Comparison of ENCODE assay signal across 8 cellular contexts in genomic region chr5:141567513-141568117, GRCh38. TPM values are rescaled to one million over a fixed set of nuclear protein-coding genes. Genes with fewer than 3 reads are reported as not detected.
DNase-seq lines count a peak whose midpoint lies in the region; ATAC-seq, FAIRE-seq and TF ChIP-seq lines count a peak whose summit lies in the region.

No MANE protein-coding gene starts in this region.

- no peak overlapping the region for H3K27ac ChIP-seq in GM12878 (ENCODE audit: control insufficient read depth, insufficient read depth)

- in situ Hi-C loops in GM12878 (cut with MboI) = loop anchor here (10.0 to 25.0 kb wide), 3 partner anchors 243 to 755 kb away; partner anchors contain the start of genes PCDHA3, PCDHA4, PCDHA5 and PCDHB12

- DNase-seq in COLO829 (ENCODE audit: low spot score) (peak; percentile 7), HFF-Myc (ENCODE audit: extremely low read depth, low read depth) (no peak), GM12878 (ENCODE audit: low read depth, low spot score) (no peak), medulla oblongata (ENCODE audit: extremely low spot score) (peak; percentile 11), NCI-H774 (lab: John Stamatoyannopoulos, UW) (no peak)

- SMC1A ChIA-PET in GM12878 (lab: Charles Lee; ENCODE audit: uncharacterized antibody, unreplicated experiment) = interaction anchor here (0.6 to 2.1 kb wide), 10 partner anchors 10 to 198 kb away, joined by 3 to 13 read pairs (median 3); partner anchors contain the start of genes PCDHGA10, PCDHGA11, PCDHGB3 and PCDHGB7

- POLR2A ChIA-PET in GM12878 (lab: Charles Lee) = interaction anchor here (0.6 kb wide), 1 partner anchor 65 kb away, joined by 3 read pairs; no protein-coding TSS in a partner anchor

- peaks cover 4 to 20% of the 10 kb centered on the region in 2 experiments for H3K36me3 ChIP-seq in GM12878 (ENCODE audit: control insufficient read depth in 2 of 2, insufficient read depth in 2 of 2, low read length in 1 of 2)

- no TSS peak for BruUV-seq in GM12878 (replicated peaks; lab: Mats Ljungman, UMichigan)

- CTCF ChIA-PET in GM12878 (lab: Yijun Ruan, JAX) = interaction anchor here (0.6 to 4.3 kb wide), 52 partner anchors 9 to 878 kb away, joined by 3 to 33 read pairs (median 5); partner anchors contain the start of genes DIAPH1, HDAC3, PCDHB14 and PCDHB15

- no peaks in the 10 kb centered on the region for H3K9me3 ChIP-seq in GM12878 (replicated peaks; ENCODE audit: control insufficient read depth, insufficient read depth, low read length)

- WGBS in GM12878 (ENCODE audit: insufficient coverage, insufficient replicate concordance, low lambda C conversion rate, missing lambda C conversion rate) = 44% methylated on average over 2 of the region's 2 CpGs

- intact Hi-C loops in GM12878 (cut with micrococcal nuclease; ENCODE audit: unreplicated experiment) = loop anchor here (10.0 kb wide), 1 partner anchor 383 kb away; the partner anchor contains the start of genes PCDHB16 and PCDHB9

- H3K9ac ChIP-seq in GM12878 (ENCODE audit: control insufficient read depth, insufficient read depth, low read length) = no peak overlapping the region

- no peak for TF ChIP-seq EP300 in GM12878 (IDR thresholded peaks at IDR 0.05; ENCODE audit: borderline replicate concordance in 1 of 2, control insufficient read depth in 1 of 2, low read depth in 2 of 2, low read length in 2 of 2)

- TF ChIP-seq RAD21 in GM12878 (IDR thresholded peaks at IDR 0.05; ENCODE audit: insufficient read depth, low read depth, low read length) = peak; percentile 36; the same call in 1 of the 2 replicates

- H3K4me3 ChIP-seq in HFF-Myc (replicated peaks; ENCODE audit: low read depth, low read length) = no peak overlapping the region
- H3K4me3 ChIP-seq in GM12878 = no peak overlapping the region

- no peaks in the 10 kb centered on the region for H3K4me1 ChIP-seq in GM12878 (ENCODE audit: control insufficient read depth, insufficient read depth, low read length)

- no peak for TF ChIP-seq POLR2A in GM12878 (IDR thresholded peaks at IDR 0.05; ENCODE audit: low read depth, low read length)

- ATAC-seq in GM12878 = no peak
- ATAC-seq in HG03139 (IDR thresholded peaks at IDR 0.05; ENCODE audit: unreplicated experiment) = no peak
- no peak for ATAC-seq in HG02852 (IDR thresholded peaks at IDR 0.05; ENCODE audit: unreplicated experiment)
- ATAC-seq in HG02678 (IDR thresholded peaks at IDR 0.05; ENCODE audit: unreplicated experiment) = no peak

- H4K20me1 ChIP-seq in GM12878 (ENCODE audit: control insufficient read depth, insufficient read depth) = no peaks in the 10 kb centered on the region

- no peak overlapping the region for H3K4me2 ChIP-seq in GM12878 (ENCODE audit: control insufficient read depth, insufficient read depth)

- RAD21 ChIA-PET in GM12878 (lab: Charles Lee; ENCODE audit: unreplicated experiment) = interaction anchor here (0.7 to 1.8 kb wide), 11 partner anchors 10 to 198 kb away, joined by 3 to 12 read pairs (median 4); partner anchors contain the start of genes DIAPH1, PCDHGA10, PCDHGA11 and PCDHGB3

- no peak overlapping the region for H2AFZ ChIP-seq in GM12878 (ENCODE audit: control insufficient read depth, low read depth, low read length)

- H3K79me2 ChIP-seq in GM12878 (ENCODE audit: control insufficient read depth, insufficient read depth, low read length) = no peaks in the 10 kb centered on the region

- no peaks in the 10 kb centered on the region for H3K27me3 ChIP-seq in GM12878 (replicated peaks in 1 of 2; ENCODE audit: control insufficient read depth in 2 of 2, insufficient read depth in 2 of 2, low read length in 1 of 2)

- no peak for FAIRE-seq in GM12878 (lab: Jason Lieb, UNC)

- peak; percentile 81 for TF ChIP-seq CTCF in HFF-Myc (IDR thresholded peaks at IDR 0.05; ENCODE audit: low read depth, low read length, missing control alignments)
- TF ChIP-seq CTCF in GM12878 (IDR thresholded peaks at IDR 0.05 in 2 of 3, conservative IDR thresholded peaks at IDR 0.05 in 1 of 3; ENCODE audit: control insufficient read depth in 2 of 3, extremely low read depth in 1 of 3, insufficient read depth in 1 of 3, low read depth in 3 of 3, low read length in 3 of 3) = peak; percentile 56 to 78 (median 73)

TF ChIP-seq in GM12878, 131 proteins besides CTCF, POLR2A, EP300 and RAD21:
- no peak for TF ChIP-seq CHD2 (IDR thresholded peaks at IDR 0.05; ENCODE audit: borderline replicate concordance, low read depth, low read length)
- peak; percentile 29; the same call in 1 of the 2 replicates for TF ChIP-seq SMC3 (IDR thresholded peaks at IDR 0.05; ENCODE audit: borderline replicate concordance, low read length)

RNA-seq across cellular contexts. Expression of gene DIAPH1, which starts 51.2 kb away (rescaled TPM):
- total RNA-seq in GM12878 (2013; cell fraction: nucleolus; rRNA removed) = 41.5 and 54.1 TPM in 2 replicates
- total RNA-seq in GM12878 (2014; rRNA removed) (42.6 and 45.5 TPM in 2 replicates), GM12878 (2014; rRNA removed; fragmentation: Illumina TruSeq; extraction: Trizol) (37.8 and 38.6 TPM in 2 replicates), GM12878 (2021) (159 and 168 TPM in 2 replicates)
- 53.8 TPM for polyA plus RNA-seq in GM12878 (2011; ENCODE audit: low read depth)
- polyA plus RNA-seq in GM12878 (2011; rRNA removed) (43.6 and 45.5 TPM in 2 replicates), GM12878 (2014; fragmentation: Illumina TruSeq; extraction: Trizol) (122 and 124 TPM in 2 replicates), GM12878 (2014; fragmentation: Nextera tagmentation; extraction: Ambion mirVana) (10 to 100 TPM; 46.3 to 56.0 TPM), GM12878 (2014; rRNA removed) (62.1 and 69.4 TPM in 2 replicates), GM12878 (2016; fragmentation: Nextera tagmentation; extraction: Ambion mirVana) (100 to 1,000 TPM; 113 to 122 TPM)
- 60.5 and 85.4 TPM in 2 replicates for polyA plus RNA-seq in GM12878 (2011; cell fraction: cytosol; rRNA removed)
- 108 and 216 TPM in 2 replicates for polyA plus RNA-seq in GM12878 (2011; cell fraction: nucleus; rRNA removed)
- 64.3 and 68.3 TPM in 2 replicates for polyA plus RNA-seq in GM12878 (2012)
- 95.9 and 106 TPM in 2 replicates for polyA minus RNA-seq in GM12878 (2011; rRNA and poly(A)+ RNA removed)
- polyA minus RNA-seq in GM12878 (2011; cell fraction: cytosol; rRNA and poly(A)+ RNA removed) = 52.9 and 65.7 TPM in 2 replicates
- polyA minus RNA-seq in GM12878 (2011; cell fraction: nucleus; rRNA and poly(A)+ RNA removed) = 34.0 and 83.0 TPM in 2 replicates

Comparison
In these comparisons a context has a peak if more than half of its experiments do, and no peak if none do; other contexts are left out.
1. DNase-seq: peak in COLO829 (single experiment) and medulla oblongata (single experiment); none in HFF-Myc (single experiment), GM12878 (single experiment) and NCI-H774 (single experiment).